Comparison of ENCODE assay signal across 1 cellular context in genomic region chr3:3992312-3992874, GRCh38.
A peak's percentile ranks its signal among the peaks of the same experiment; 100 is the strongest.
TF ChIP-seq lines count a peak whose summit lies in the region.

No MANE protein-coding gene starts in this region.

TF ChIP-seq in HEK293, 187 proteins besides CTCF, POLR2A, EP300 and RAD21 (continued from another document and continues in another):
- no peak for TF ChIP-seq TSHZ1 (tag by site-specific recombination; IDR thresholded peaks at IDR 0.05; ENCODE audit: borderline replicate concordance)
- no peak for TF ChIP-seq ZNF560 (tag by site-specific recombination; IDR thresholded peaks at IDR 0.05; ENCODE audit: borderline replicate concordance)
- TF ChIP-seq ZSCAN23 (tag by site-specific recombination; IDR thresholded peaks at IDR 0.05), result no peak
- no peak for TF ChIP-seq KLF16 (tag by site-specific recombination; IDR thresholded peaks at IDR 0.05)
- no peak for TF ChIP-seq REST (tag by site-specific recombination; IDR thresholded peaks at IDR 0.05)
- no peak for TF ChIP-seq ZNF423 (tag by site-specific recombination; IDR thresholded peaks at IDR 0.05)
- TF ChIP-seq ZNF184 (tag by site-specific recombination; IDR thresholded peaks at IDR 0.05), result no peak
- TF ChIP-seq ZNF513 (tag by site-specific recombination; IDR thresholded peaks at IDR 0.05), result no peak
- no peak for TF ChIP-seq ZNF580 (tag by site-specific recombination; IDR thresholded peaks at IDR 0.05)
- no peak for TF ChIP-seq ZNF274 (IDR thresholded peaks at IDR 0.05; ENCODE audit: low read length)
- TF ChIP-seq ZNF274 (tag by site-specific recombination; IDR thresholded peaks at IDR 0.05; ENCODE audit: borderline replicate concordance), result no peak
- no peak for TF ChIP-seq ZNF391 (tag by site-specific recombination; IDR thresholded peaks at IDR 0.05; ENCODE audit: borderline replicate concordance, low read depth)
- TF ChIP-seq ZNF114 (tag by site-specific recombination; IDR thresholded peaks at IDR 0.05), result no peak
- TF ChIP-seq ZBTB44 (tag by site-specific recombination; IDR thresholded peaks at IDR 0.05), result 0 out of 2 replicates have a peak, but pooled peaks have one; percentile 11
- TF ChIP-seq ZNF629 (tag by site-specific recombination; IDR thresholded peaks at IDR 0.05), result no peak
- TF ChIP-seq ZNF529 (tag by site-specific recombination; IDR thresholded peaks at IDR 0.05; ENCODE audit: insufficient replicate concordance), result no peak
- TF ChIP-seq ZFHX2 (tag by site-specific recombination; conservative IDR thresholded peaks at IDR 0.05), result no peak
- TF ChIP-seq ZNF548 (tag by site-specific recombination; IDR thresholded peaks at IDR 0.05), result no peak
- no peak for TF ChIP-seq ZNF223 (tag by site-specific recombination; IDR thresholded peaks at IDR 0.05)
- TF ChIP-seq KLF1 (tag by site-specific recombination; IDR thresholded peaks at IDR 0.05), result no peak
- TF ChIP-seq ZBTB17 (tag by site-specific recombination; IDR thresholded peaks at IDR 0.05), result no peak
- TF ChIP-seq ZNF140 (tag by site-specific recombination; IDR thresholded peaks at IDR 0.05), result no peak
- TF ChIP-seq ZNF624 (tag by site-specific recombination; IDR thresholded peaks at IDR 0.05), result no peak
- 0 out of 2 replicates have a peak, but pooled peaks have one; percentile 7 for TF ChIP-seq ZBTB6 (tag by site-specific recombination; IDR thresholded peaks at IDR 0.05)
- no peak for TF ChIP-seq ZNF585B (tag by site-specific recombination; IDR thresholded peaks at IDR 0.05)
- TF ChIP-seq ZNF791 (tag by site-specific recombination; IDR thresholded peaks at IDR 0.05), result no peak
- TF ChIP-seq FEZF1 (tag by site-specific recombination; IDR thresholded peaks at IDR 0.05), result peak; percentile 88
- TF ChIP-seq ZNF600 (tag by site-specific recombination; IDR thresholded peaks at IDR 0.05), result no peak
- 0 out of 2 replicates have a peak, but pooled peaks have one; percentile 22 for TF ChIP-seq ZNF501 (tag by site-specific recombination; IDR thresholded peaks at IDR 0.05)
- no peak for TF ChIP-seq SP2 (tag by site-specific recombination; IDR thresholded peaks at IDR 0.05)
- TF ChIP-seq ZEB2 (tag by site-specific recombination; IDR thresholded peaks at IDR 0.05), result no peak
- TF ChIP-seq KLF17 (tag by site-specific recombination; IDR thresholded peaks at IDR 0.05), result no peak
- TF ChIP-seq SCRT1 (tag by site-specific recombination; IDR thresholded peaks at IDR 0.05; ENCODE audit: borderline replicate concordance), result no peak
- no peak for TF ChIP-seq ZNF645 (tag by site-specific recombination; IDR thresholded peaks at IDR 0.05)
- TF ChIP-seq ZNF701 (tag by site-specific recombination; IDR thresholded peaks at IDR 0.05), result no peak
- TF ChIP-seq ZNF660 (tag by site-specific recombination; IDR thresholded peaks at IDR 0.05), result no peak
- peak; percentile 85 for TF ChIP-seq PRDM4 (tag by site-specific recombination; IDR thresholded peaks at IDR 0.05)
- no peak for TF ChIP-seq INSM2 (tag by site-specific recombination; IDR thresholded peaks at IDR 0.05)
- TF ChIP-seq ZNF146 (tag by site-specific recombination; IDR thresholded peaks at IDR 0.05), result no peak
